11 cellular contexts compared by ENCODE assay signal in genomic region chr10:128837478-128837877, GRCh38.
"Had no signal": no experiment of that assay in that cellular context is flagged by ENCODE, and none has a peak within 500 bp of the region (broad histone marks: within the 10 kb centered on the region; RNA-seq: fewer than 3 reads in every experiment).

No MANE protein-coding gene starts in this region.

- H3K36me3 ChIP-seq: HAP-1 had no signal

- H3K4me3 Mint-ChIP-seq: GM23338, H9, HFFc6 had no signal

- FAIRE-seq: H1, H54 had no signal

- H3K4me1 Mint-ChIP-seq: GM23338 had no signal

- H3K27ac Mint-ChIP-seq: GM23338, H9, HFFc6 had no signal

- H3K9me3 Mint-ChIP-seq: GM23338, H9 had no signal

- H3K9ac ChIP-seq: GM23248 had no signal

- H3K4me1 ChIP-seq: HAP-1 had no signal

- H2AFZ ChIP-seq: GM23248, GM23338 had no signal

- H3K4me3 ChIP-seq: GM23248, GM23338, HAP-1 had no signal

- ATAC-seq: GM23338, HCT116 had no signal

- H3K27ac ChIP-seq: GM23248 had no signal

- DNase-seq: GM23248, GOT3, H7, H9, HCEC 1CT, HFFc6 had no signal

- H3K4me2 ChIP-seq: GM23338 had no signal

- H3K9me3 ChIP-seq: HAP-1 had no signal
